21 cellular contexts compared by ENCODE assay signal in genomic region chr17:68190495-68190894, GRCh38. TPM values are rescaled to one million over a fixed set of nuclear protein-coding genes. Genes with fewer than 3 reads are reported as not detected.
DNase-seq lines count a peak whose midpoint lies in the region; ATAC-seq, FAIRE-seq and TF ChIP-seq lines count a peak whose summit lies in the region.
"Had no signal": no experiment of that assay in that cellular context is flagged by ENCODE, and none has a peak within 500 bp of the region (broad histone marks: within the 10 kb centered on the region; RNA-seq: fewer than 3 reads in every experiment).

No MANE protein-coding gene starts in this region.

- H3K36me3 ChIP-seq in CD8-positive, alpha-beta memory T cell (ENCODE audit: insufficient read depth, low read length) = no peaks in the 10 kb centered on the region
- H3K36me3 ChIP-seq in HEK293 (ENCODE audit: control insufficient read depth in 2 of 2, insufficient read depth in 1 of 2, low read length in 2 of 2) (no peaks in the 10 kb centered on the region), K562 (ENCODE audit: control insufficient read depth, insufficient read depth, low read length) (no peaks in the 10 kb centered on the region)

- intact Hi-C loops in K562 (cut with micrococcal nuclease) = no loop called here

- POLR2A ChIA-PET in CD8-positive, alpha-beta memory T cell (lab: Charles Lee) = no interaction called here
- POLR2A ChIA-PET in HEK293 (lab: Yijun Ruan, JAX) = no interaction called here
- POLR2A ChIA-PET in K562 (lab: Yijun Ruan, JAX) = no interaction called here

- DNase-seq in CD8-positive, alpha-beta memory T cell = no peak
- DNase-seq in K562 (ENCODE audit: extremely low read depth in 1 of 4, low spot score in 3 of 4) (no peak), 8988T (no peak), NOMO-1 treated with DMSO at 0.1 percent for 48 hours (lab: John Stamatoyannopoulos, UW; ENCODE audit: unreplicated experiment) (no peak)
- peak in 1 of 2 donors; percentile 35 for DNase-seq in stimulated activated effector memory CD8-positive, alpha-beta T cell treated with anti-CD3 and anti-CD28 coated beads, Interleukin-12 subunit alpha, Interleukin-12 subunit beta, amount 100 ng/mL, for 72 hours (ENCODE audit: low spot score in 2 of 2)
- DNase-seq: CD4-positive, CD25-positive, alpha-beta regulatory T cell; CD8-positive, alpha-beta T cell; DMS 273 treated with DMSO at 0.1 percent for 48 hours; DMS79; EL; GDM1; H9; HFFc6 had no signal

- no peak for FAIRE-seq in K562 (lab: Jason Lieb, UNC)
- FAIRE-seq: D721Med, GM12878 had no signal

- BruUV-seq in K562 (replicated peaks; lab: Mats Ljungman, UMichigan) = no TSS peak

- H3K4me3 ChIP-seq in CD8-positive, alpha-beta memory T cell (ENCODE audit: low read length) = no peak overlapping the region
- H3K4me3 ChIP-seq in HEK293 (ENCODE audit: low read depth, low read length) (no peak overlapping the region), K562 (no peak overlapping the region)
- H3K4me3 ChIP-seq: BLaER1, GM12878, GM23338 had no signal

- no peaks in the 10 kb centered on the region for H3K79me2 ChIP-seq in K562 (ENCODE audit: control insufficient read depth, insufficient read depth, low read length)

- TF ChIP-seq RAD21 in K562 (CRISPR knock-in tag; conservative IDR thresholded peaks at IDR 0.05 in 1 of 2, IDR thresholded peaks at IDR 0.05 in 1 of 2) = no peak

- H3K9me1 ChIP-seq in K562 (ENCODE audit: control insufficient read depth, insufficient read depth, low read length) = no peaks in the 10 kb centered on the region

- H3K9me3 Mint-ChIP-seq in CD8-positive, alpha-beta memory T cell = no peaks in the 10 kb centered on the region
- H3K9me3 Mint-ChIP-seq in stimulated activated effector memory CD8-positive, alpha-beta T cell treated with anti-CD3 and anti-CD28 coated beads, Interleukin-12 subunit alpha, Interleukin-12 subunit beta, amount 100 ng/mL, for 72 hours = no peaks in the 10 kb centered on the region
- H3K9me3 Mint-ChIP-seq: CD4-positive, CD25-positive, alpha-beta regulatory T cell; CD8-positive, alpha-beta T cell; GM23338 had no signal

- in situ Hi-C loops in K562 (cut with MboI) = no loop called here

- peaks cover 0 to 8% (median 0%) of the 10 kb centered on the region in 3 donors for H3K36me3 Mint-ChIP-seq in CD8-positive, alpha-beta memory T cell
- H3K36me3 Mint-ChIP-seq in stimulated activated effector memory CD8-positive, alpha-beta T cell treated with anti-CD3 and anti-CD28 coated beads, Interleukin-12 subunit alpha, Interleukin-12 subunit beta, amount 100 ng/mL, for 72 hours = no peaks in the 10 kb centered on the region
- H3K36me3 Mint-ChIP-seq: CD4-positive, CD25-positive, alpha-beta regulatory T cell; CD8-positive, alpha-beta T cell had no signal

- no peak overlapping the region for H3K27ac ChIP-seq in CD8-positive, alpha-beta memory T cell (ENCODE audit: low read depth, low read length)
- H3K27ac ChIP-seq in HEK293 (ENCODE audit: extremely low read depth, low read depth, low read length) (no peak overlapping the region), K562 (ENCODE audit: extremely low read depth, low read depth, low read length) (no peak overlapping the region)
- H3K27ac ChIP-seq: BLaER1, C4-2B had no signal

- H3K27ac Mint-ChIP-seq in CD8-positive, alpha-beta memory T cell = peak overlapping the region in 7 of 8 donors; percentile 14 to 74 (median 55)
- peak overlapping the region; percentile 56 for H3K27ac Mint-ChIP-seq in stimulated activated effector memory CD8-positive, alpha-beta T cell treated with anti-CD3 and anti-CD28 coated beads, Interleukin-12 subunit alpha, Interleukin-12 subunit beta, amount 100 ng/mL, for 72 hours
- H3K27ac Mint-ChIP-seq: B cell, GM23338, H9, HFFc6 had no signal

- H4K20me1 ChIP-seq in K562 (replicated peaks; ENCODE audit: control insufficient read depth, insufficient read depth, low read length) = no peaks in the 10 kb centered on the region

- CTCF ChIA-PET in CD8-positive, alpha-beta memory T cell (lab: Charles Lee) = interaction anchor here (1.2 to 4.3 kb wide), 2 partner anchors 10 to 17 kb away, joined by 4 to 17 read pairs; no protein-coding TSS in a partner anchor
- CTCF ChIA-PET in HEK293 (lab: Yijun Ruan, JAX) (no interaction called here), K562 (lab: Yijun Ruan, JAX; ENCODE audit: low intra/inter-chr PET ratio) (no interaction called here)

- H3K4me3 Mint-ChIP-seq in CD8-positive, alpha-beta memory T cell = no peak overlapping the region
- H3K4me3 Mint-ChIP-seq in stimulated activated effector memory CD8-positive, alpha-beta T cell treated with anti-CD3 and anti-CD28 coated beads, Interleukin-12 subunit alpha, Interleukin-12 subunit beta, amount 100 ng/mL, for 72 hours = no peak overlapping the region
- H3K4me3 Mint-ChIP-seq: B cell; CD8-positive, alpha-beta T cell; GM23338; H9; HFFc6 had no signal

- TF ChIP-seq CTCF in HEK293 (tag by site-specific recombination; IDR thresholded peaks at IDR 0.05) (no peak), K562 (IDR thresholded peaks at IDR 0.05 in 2 of 3, conservative IDR thresholded peaks at IDR 0.05 in 1 of 3; ENCODE audit: insufficient read depth in 2 of 3, low read depth in 1 of 3, low read length in 3 of 3) (no peak)

- peaks cover 0 to 2% of the 10 kb centered on the region in 2 donors for H3K27me3 Mint-ChIP-seq in CD8-positive, alpha-beta memory T cell
- H3K27me3 Mint-ChIP-seq: B cell had no signal

- H2AFZ ChIP-seq in K562 (ENCODE audit: low read depth, low read length) = no peak overlapping the region
- H2AFZ ChIP-seq: GM23338 had no signal

- H3K4me1 ChIP-seq in CD8-positive, alpha-beta memory T cell (ENCODE audit: insufficient read depth, low read length) = peaks cover 14% of the 10 kb centered on the region
- H3K4me1 ChIP-seq in HEK293 (ENCODE audit: control insufficient read depth, insufficient read depth, low read length) (no peaks in the 10 kb centered on the region), K562 (replicated peaks in 1 of 2; ENCODE audit: control insufficient read depth in 2 of 2, insufficient read depth in 2 of 2, low read length in 2 of 2) (no peaks in the 10 kb centered on the region)

- H3K4me2 ChIP-seq in K562 (ENCODE audit: insufficient read depth, low read length) = no peak overlapping the region
- H3K4me2 ChIP-seq: BLaER1, GM23338 had no signal

- no peak for TF ChIP-seq POLR2A in K562 (conservative IDR thresholded peaks at IDR 0.05)

- H3K9ac ChIP-seq in K562 (ENCODE audit: insufficient read depth in 1 of 2, low read depth in 2 of 2, low read length in 2 of 2) = no peak overlapping the region
- H3K9ac ChIP-seq: BLaER1 had no signal

- ATAC-seq in K562 = no peak
- no peak for ATAC-seq in stimulated activated effector memory CD8-positive, alpha-beta T cell treated with anti-CD3 and anti-CD28 coated beads, Interleukin-12 subunit alpha, Interleukin-12 subunit beta, amount 100 ng/mL, for 72 hours
- ATAC-seq: CD8-positive, alpha-beta T cell; GM12878; GM23338; HCT116 had no signal

- no peak for TF ChIP-seq EP300 in K562 (IDR thresholded peaks at IDR 0.05; ENCODE audit: low read length)

- WGBS in K562 (ENCODE audit: insufficient coverage, low coverage, missing lambda C conversion rate) = 5% methylated on average over 4 of the region's 4 CpGs

- no peaks in the 10 kb centered on the region for H3K27me3 ChIP-seq in CD8-positive, alpha-beta memory T cell (ENCODE audit: insufficient read depth, low read length, poor library complexity, severe bottlenecking)
- peaks cover 0 to 6% of the 10 kb centered on the region in 2 experiments; a peak in 2 of 5 replicates for H3K27me3 ChIP-seq in K562 (ENCODE audit: control insufficient read depth in 2 of 2, insufficient read depth in 2 of 2, low read length in 2 of 2)

- peaks cover 25 to 70% (median 62%) of the 10 kb centered on the region in 3 donors for H3K4me1 Mint-ChIP-seq in CD8-positive, alpha-beta memory T cell
- H3K4me1 Mint-ChIP-seq in stimulated activated effector memory CD8-positive, alpha-beta T cell treated with anti-CD3 and anti-CD28 coated beads, Interleukin-12 subunit alpha, Interleukin-12 subunit beta, amount 100 ng/mL, for 72 hours = peaks cover 40% of the 10 kb centered on the region

- H3K9me3 ChIP-seq in CD8-positive, alpha-beta memory T cell (ENCODE audit: low read length) = no peaks in the 10 kb centered on the region
- H3K9me3 ChIP-seq in HEK293 (ENCODE audit: control insufficient read depth, insufficient read depth, low read depth, low read length) (no peaks in the 10 kb centered on the region), K562 (replicated peaks; ENCODE audit: control insufficient read depth, insufficient read depth, low read depth, low read length) (no peaks in the 10 kb centered on the region)

TF ChIP-seq in HEK293, 187 proteins besides CTCF, POLR2A, EP300 and RAD21:
- TF ChIP-seq SETDB1 (IDR thresholded peaks at IDR 0.05; ENCODE audit: insufficient read length, low read length) (peak; percentile 45), ZXDB (tag by site-specific recombination; IDR thresholded peaks at IDR 0.05) (no peak)

TF ChIP-seq in K562, 482 proteins besides CTCF, POLR2A, EP300 and RAD21 (continues in another document):
- no peak for TF ChIP-seq CBX3 (IDR thresholded peaks at IDR 0.05; ENCODE audit: borderline replicate concordance in 1 of 2, low read length in 2 of 2)
- TF ChIP-seq SRF (CRISPR knock-in tag; IDR thresholded peaks at IDR 0.05) = no peak
- no peak for TF ChIP-seq MEIS2 (IDR thresholded peaks at IDR 0.05; ENCODE audit: partially characterized antibody)
- TF ChIP-seq RFX5 (IDR thresholded peaks at IDR 0.05; ENCODE audit: low read depth, low read length) = no peak
- peak; percentile 64 for TF ChIP-seq ZFP36 (IDR thresholded peaks at IDR 0.05; ENCODE audit: low read depth, low read length, partially characterized antibody)
- no peak for TF ChIP-seq ZNF695 (CRISPR knock-in tag; IDR thresholded peaks at IDR 0.05)

RNA-seq across cellular contexts. Expression of gene AMZ2, which starts 57.3 kb away (rescaled TPM):
- total RNA-seq in CD8-positive, alpha-beta memory T cell = 100 to 1,000 TPM; 113 to 118 TPM
- 141 TPM for polyA plus RNA-seq in CD8-positive, alpha-beta memory T cell
- total RNA-seq in K562 (2011; cell fraction: chromatin; rRNA removed; ENCODE audit: low replicate concordance) = 14.4 and 17.0 TPM in 2 replicates
- 12.1 and 12.7 TPM in 2 replicates for total RNA-seq in K562 (2011; cell fraction: nucleolus; rRNA removed)
- total RNA-seq in K562 (2011; cell fraction: nucleoplasm; rRNA removed) = 14.9 and 16.1 TPM in 2 replicates
- total RNA-seq in K562 (2014; rRNA removed) (22.6 and 30.9 TPM in 2 replicates), K562 (2014; rRNA removed; fragmentation: Illumina TruSeq; extraction: Trizol) (52.6 and 57.9 TPM in 2 replicates), K562 (2015; rRNA removed; fragmentation: Illumina TruSeq; extraction: Trizol) (44.8 and 47.0 TPM in 2 replicates), K562 (2021) (41.1 and 43.2 TPM in 2 replicates)
- polyA plus RNA-seq in K562 (2011; rRNA removed) (54.0 and 59.2 TPM in 2 replicates), K562 (2014; fragmentation: Illumina TruSeq; extraction: Trizol) (75.2 and 92.2 TPM in 2 replicates), K562 (2014; fragmentation: Nextera tagmentation; extraction: Ambion mirVana) (10 to 100 TPM; 56.9 to 74.5 TPM), K562 (2014; rRNA removed) (34.8 and 41.8 TPM in 2 replicates)
- polyA plus RNA-seq in K562 (2011; cell fraction: cytosol; rRNA removed) = 29.8 and 49.7 TPM in 2 replicates
- 38.0 and 55.7 TPM in 2 replicates for polyA plus RNA-seq in K562 (2011; cell fraction: nucleus; rRNA removed)
- polyA plus RNA-seq in K562 (2012) = 51.0 and 61.3 TPM in 2 replicates
- polyA minus RNA-seq in K562 (2011; rRNA and poly(A)+ RNA removed) = 32.1 and 35.0 TPM in 2 replicates
- polyA minus RNA-seq in K562 (2011; cell fraction: cytosol; rRNA and poly(A)+ RNA removed) = 8.7 and 11.4 TPM in 2 replicates
- polyA minus RNA-seq in K562 (2011; cell fraction: nucleus; rRNA and poly(A)+ RNA removed) = 9.0 and 16.4 TPM in 2 replicates
